In the genomic region with DNA sequence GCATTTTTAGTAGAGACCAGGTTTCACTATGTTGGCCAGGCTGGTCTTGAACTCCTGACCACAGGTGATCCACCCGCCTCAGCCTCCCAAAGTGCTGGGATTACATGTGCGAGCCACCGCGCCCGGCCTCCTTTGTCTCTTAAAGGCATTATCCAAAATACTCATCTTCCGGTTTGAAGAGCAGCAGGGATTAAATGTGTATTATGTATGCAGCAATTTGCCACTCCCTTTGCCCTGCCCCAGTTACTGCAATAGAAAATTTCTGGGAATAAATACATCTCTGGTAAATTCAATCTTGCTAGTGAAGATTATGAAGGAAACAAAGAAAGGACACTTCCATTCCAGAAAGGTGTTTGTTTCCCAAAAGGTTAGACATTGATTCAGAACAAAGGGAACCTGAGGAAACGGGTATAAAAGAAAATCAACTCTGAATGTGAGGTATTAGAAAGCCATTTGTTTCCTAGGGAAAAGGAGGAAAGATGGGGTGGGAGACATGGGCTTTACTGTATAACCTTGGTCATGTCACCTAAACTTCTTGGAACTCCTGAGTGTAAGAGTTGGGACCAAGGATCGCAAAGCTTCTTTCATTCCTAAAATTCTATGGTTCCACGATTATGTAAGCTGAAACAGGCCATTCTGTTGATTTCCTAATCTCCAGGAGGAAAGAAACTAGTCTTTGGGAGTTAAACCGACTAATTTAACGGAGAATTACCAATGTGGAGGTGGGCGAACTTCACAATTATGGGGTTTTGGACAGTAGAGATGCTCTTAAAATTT, we compare ENCODE assay signal across 8 cellular contexts. TPM values are rescaled to one million over a fixed set of nuclear protein-coding genes. Genes with fewer than 3 reads are reported as not detected.
A peak's percentile ranks its signal among the peaks of the same experiment; 100 is the strongest.
DNase-seq lines count a peak whose midpoint lies in the region; ATAC-seq, FAIRE-seq and TF ChIP-seq lines count a peak whose summit lies in the region.

No MANE protein-coding gene starts in this region.

- H3K9me3 ChIP-seq in GM23248 (ENCODE audit: low read depth) (no peaks in the 10 kb centered on the region), OCI-LY1 (ENCODE audit: low read length) (no peaks in the 10 kb centered on the region), H1 (ENCODE audit: insufficient read depth in 2 of 2, low read depth in 1 of 2, low read length in 1 of 2) (no peaks in the 10 kb centered on the region), neutrophil (no peaks in the 10 kb centered on the region)

- TF ChIP-seq RAD21 in H1 (IDR thresholded peaks at IDR 0.05 in 1 of 2, conservative IDR thresholded peaks at IDR 0.05 in 1 of 2; ENCODE audit: low read depth in 2 of 2, low read length in 2 of 2) = no peak

- TF ChIP-seq EP300 in H1 (IDR thresholded peaks at IDR 0.05; ENCODE audit: borderline replicate concordance in 1 of 2, low read depth in 2 of 2, low read length in 2 of 2) = no peak

- CTCF ChIA-PET in H1 (lab: Charles Lee; ENCODE audit: partially characterized antibody) = interaction anchor here (1.0 kb wide), 1 partner anchor 90 kb away, joined by 4 read pairs; no protein-coding TSS in a partner anchor
- CTCF ChIA-PET in HEK293T (lab: Yijun Ruan, JAX) = interaction anchor here (1.0 kb wide), 1 partner anchor 73 kb away, joined by 3 read pairs; no protein-coding TSS in a partner anchor

- no peak overlapping the region for H2BK5ac ChIP-seq in H1 (ENCODE audit: low read depth, low read length)

- H3K9ac ChIP-seq in GM23248 = peak overlapping the region; percentile 100
- peak overlapping the region; percentile 78 for H3K9ac ChIP-seq in OCI-LY1 (ENCODE audit: low read length)
- H3K9ac ChIP-seq in H1 (replicated peaks in 1 of 4; ENCODE audit: extremely low read depth in 1 of 4, low read depth in 3 of 4, low read length in 3 of 4) = peak overlapping the region in 3 of 4 experiments; percentile 36 to 82 (median 57); a peak in 6 of 7 replicates

- H4K20me1 ChIP-seq in GM23248 (ENCODE audit: insufficient read depth) (peaks cover 15% of the 10 kb centered on the region; the same call in 1 of the 2 replicates), OCI-LY1 (ENCODE audit: insufficient read depth, low read length) (no peaks in the 10 kb centered on the region), H1 (replicated peaks in 1 of 2; ENCODE audit: control insufficient read depth in 1 of 2, insufficient read depth in 2 of 2, low read length in 2 of 2) (peaks cover 2% of the 10 kb centered on the region in 2 experiments)

- POLR2A ChIA-PET in H1 (lab: Charles Lee; ENCODE audit: partially characterized antibody) (interaction anchor here (1.0 kb wide), 1 partner anchor 94 kb away, joined by 5 read pairs; the partner anchor contains the start of gene CSTF3), HEK293T (lab: Yijun Ruan, JAX) (interaction anchor here (0.6 to 1.3 kb wide), 2 partner anchors 10 to 1171 kb away, joined by 3 read pairs; no protein-coding TSS in a partner anchor)

- H3K36me3 ChIP-seq in GM23248 (ENCODE audit: low read depth) (no peaks in the 10 kb centered on the region), OCI-LY1 (ENCODE audit: insufficient read depth, low read length) (no peaks in the 10 kb centered on the region), H1 (ENCODE audit: control insufficient read depth in 2 of 4, insufficient read depth in 4 of 4, low read length in 3 of 4) (no peaks in the 10 kb centered on the region), neutrophil (no peaks in the 10 kb centered on the region)

- WGBS in GM23248 (ENCODE audit: low coverage in 1 of 2, low lambda C conversion rate in 2 of 2, missing lambda C conversion rate in 2 of 2), 2 experiments = 64 to 65% methylated on average over 12 of the region's 12 CpGs
- WGBS in H1 (ENCODE audit: extremely low coverage in 1 of 2, insufficient coverage in 1 of 2, insufficient read length in 1 of 2, insufficient replicate concordance in 2 of 2, low coverage in 1 of 2, low lambda C conversion rate in 2 of 2, missing lambda C conversion rate in 1 of 2), 2 experiments = 52% methylated on average over 12 of the region's 12 CpGs; no CpG with 5 or more reads in 1 of the 2 experiments

- no peak overlapping the region for H2BK15ac ChIP-seq in H1 (ENCODE audit: low read length)

- no peak for TF ChIP-seq CTCF in OCI-LY1 (IDR thresholded peaks at IDR 0.05; ENCODE audit: low read length)
- TF ChIP-seq CTCF in H1 (IDR thresholded peaks at IDR 0.05; ENCODE audit: control extremely low read depth in 1 of 3, insufficient read depth in 1 of 3, low read depth in 1 of 3, low read length in 3 of 3) = no peak
- TF ChIP-seq CTCF in neutrophil (IDR thresholded peaks at IDR 0.05) = no peak

- peak overlapping the region; percentile 78 for H2AFZ ChIP-seq in GM23248
- peak overlapping the region; percentile 97 for H2AFZ ChIP-seq in OCI-LY1 (ENCODE audit: low read length)
- H2AFZ ChIP-seq in H1 (ENCODE audit: low read length) = peak overlapping the region; percentile 91

- no peak overlapping the region; the same call in 1 of the 2 replicates for H3K18ac ChIP-seq in H1 (ENCODE audit: extremely low read depth, low read length)

- no peak for FAIRE-seq in H1 (lab: Jason Lieb, UNC)

- no peak overlapping the region for H3K4ac ChIP-seq in H1 (replicated peaks; ENCODE audit: insufficient read length, low read depth, low read length)

- H3K4me1 ChIP-seq in GM23248 (ENCODE audit: insufficient read depth) (peaks cover 17% of the 10 kb centered on the region), OCI-LY1 (ENCODE audit: insufficient read depth, low read length, severe bottlenecking) (peaks cover 26% of the 10 kb centered on the region), H1 (replicated peaks in 1 of 4; ENCODE audit: control insufficient read depth in 3 of 4, insufficient read depth in 4 of 4, low read length in 3 of 4) (peaks cover 0 to 2% (median under 1%) of the 10 kb centered on the region in 4 experiments; a peak in 1 of 7 replicates), neutrophil (ENCODE audit: control insufficient read depth in 1 of 2, insufficient read depth in 1 of 2, low read depth in 1 of 2, low read length in 1 of 2) (peaks cover 31 to 32% of the 10 kb centered on the region in 2 experiments)

- TF ChIP-seq POLR2A in H1 (IDR thresholded peaks at IDR 0.05; ENCODE audit: control extremely low read depth in 1 of 2, low read depth in 2 of 2, low read length in 2 of 2) = no peak

- H3K79me2 ChIP-seq in GM23248 (ENCODE audit: insufficient read depth) (peaks cover 44% of the 10 kb centered on the region), OCI-LY1 (ENCODE audit: insufficient read depth, low read length) (peaks cover 24% of the 10 kb centered on the region), H1 (ENCODE audit: control insufficient read depth in 1 of 2, insufficient read depth in 2 of 2, low read length in 2 of 2) (peaks cover 0 to 26% of the 10 kb centered on the region in 2 experiments; a peak in 3 of 4 replicates)

- no peaks in the 10 kb centered on the region for H3K27me3 ChIP-seq in GM23248 (replicated peaks; ENCODE audit: insufficient read depth)
- H3K27me3 ChIP-seq in OCI-LY1 (ENCODE audit: insufficient read depth, low read length) = no peaks in the 10 kb centered on the region
- H3K27me3 ChIP-seq in H1 (replicated peaks in 1 of 4; ENCODE audit: control insufficient read depth in 3 of 4, extremely low read depth in 1 of 4, insufficient read depth in 3 of 4, low read length in 3 of 4) = no peaks in the 10 kb centered on the region
- no peaks in the 10 kb centered on the region for H3K27me3 ChIP-seq in neutrophil

- H3K4me3 ChIP-seq in GM23248 (peak overlapping the region; percentile 89), OCI-LY1 (ENCODE audit: low read depth, low read length, poor library complexity, severe bottlenecking) (peak overlapping the region; percentile 87), H1 (ENCODE audit: extremely low read depth in 1 of 4, insufficient read depth in 2 of 4, low read depth in 3 of 4, low read length in 4 of 4) (peak overlapping the region; percentile 68 to 85 (median 82)), neutrophil (ENCODE audit: low read depth in 1 of 2, low read length in 1 of 2) (peak overlapping the region; percentile 72 to 96)

- no peak overlapping the region for H2BK20ac ChIP-seq in H1 (ENCODE audit: low read length)

- no peak overlapping the region for H4K91ac ChIP-seq in H1 (replicated peaks; ENCODE audit: insufficient read length, low read length)

- no peak overlapping the region for H2AK5ac ChIP-seq in H1 (ENCODE audit: low read depth, low read length)

- H3F3A ChIP-seq in GM23248 (ENCODE audit: insufficient read depth) (peaks cover 34% of the 10 kb centered on the region), OCI-LY1 (ENCODE audit: insufficient read depth, low read length) (no peaks in the 10 kb centered on the region)

- H4K5ac ChIP-seq in H1 (ENCODE audit: insufficient read length, low read depth, low read length) = no peak overlapping the region

- in situ Hi-C loops in GM23248 (cut with MboI) = no loop called here

- H3K14ac ChIP-seq in H1 (ENCODE audit: insufficient read length) = no peak overlapping the region

- no peak for ATAC-seq in GM21526 (IDR thresholded peaks at IDR 0.05; ENCODE audit: low FRiP score, unreplicated experiment)

- H3K56ac ChIP-seq in H1 (replicated peaks; ENCODE audit: insufficient read length, low read depth, low read length) = no peak overlapping the region

- DNase-seq in GM23248 (peak; percentile 49), H1 (ENCODE audit: low read depth in 1 of 2, low spot score in 2 of 2) (no peak), HEK293T (ENCODE audit: extremely low spot score) (no peak), NCI-H2196 (lab: John Stamatoyannopoulos, UW; ENCODE audit: unreplicated experiment) (no peak), HK-2 (ENCODE audit: unreplicated experiment) (no peak)

- H3K23me2 ChIP-seq in H1 (ENCODE audit: low read depth, low read length) = peaks cover 5% of the 10 kb centered on the region; the same call in 1 of the 2 replicates

- no peak overlapping the region for H2BK120ac ChIP-seq in H1 (replicated peaks; ENCODE audit: low read depth, low read length)

- no peak overlapping the region for H3K23ac ChIP-seq in H1 (ENCODE audit: insufficient read length)

- H3K4me2 ChIP-seq in GM23248 (ENCODE audit: unreplicated experiment) = peak overlapping the region; percentile 83
- peak overlapping the region; percentile 94 for H3K4me2 ChIP-seq in OCI-LY1 (ENCODE audit: low read length)
- peak overlapping the region; percentile 76 to 92 for H3K4me2 ChIP-seq in H1 (ENCODE audit: insufficient read depth in 1 of 2, low read depth in 2 of 2, low read length in 2 of 2)

- H3K9me2 ChIP-seq in GM23248 (ENCODE audit: insufficient read depth) = no peaks in the 10 kb centered on the region
- H3K9me2 ChIP-seq in OCI-LY1 (ENCODE audit: low read depth, low read length) = no peaks in the 10 kb centered on the region

- no peak overlapping the region for H2BK12ac ChIP-seq in H1 (ENCODE audit: low read depth, low read length)

- no peak overlapping the region for H4K8ac ChIP-seq in H1 (ENCODE audit: extremely low read depth, insufficient read depth, low read length)

- H3K27ac ChIP-seq in GM23248 (peak overlapping the region; percentile 100), OCI-LY1 (ENCODE audit: low read depth, low read length, poor library complexity, severe bottlenecking) (peak overlapping the region; percentile 43), H1 (ENCODE audit: low read depth, low read length) (0 out of 2 replicates have a peak overlapping the region, but pooled peaks have one; percentile 36), neutrophil (peak overlapping the region; percentile 98)

- no peaks in the 10 kb centered on the region for H3K79me1 ChIP-seq in H1 (ENCODE audit: low read depth, low read length)

RNA-seq across cellular contexts. Expression of gene HIPK3, which starts 1.0 kb away (rescaled TPM):
- 72.1 and 82.9 TPM in 2 replicates for total RNA-seq in GM23248 (2014; rRNA removed; shearing (Covaris generic))
- polyA plus RNA-seq in GM23248 (2016; fragmentation: Nextera tagmentation; extraction: Ambion mirVana) (16.5 and 17.8 TPM in 2 replicates), H1 (2011; rRNA removed) (3.2 and 5.0 TPM in 2 replicates)
- total RNA-seq in H1 (2021; fragmentation: NEBNext Ultra II Directional; extraction: Animal tissue kit (Norgen Biotek cat#: 25700)) = 20.8 and 22.3 TPM in 2 replicates
- polyA plus RNA-seq in H1 (2011; cell fraction: cytosol; rRNA removed) = 4.4 TPM
- polyA plus RNA-seq in H1 (2011; cell fraction: nucleus; rRNA removed) = 4.4 TPM
- 3.2 to 7.1 TPM (median 5.0 TPM) in 4 replicates for polyA plus RNA-seq in H1 (2012, experiment 1 of 2)
- polyA plus RNA-seq in H1 (2012, experiment 2 of 2) = 0.21 TPM
- 5.1 TPM for polyA plus RNA-seq in H1 (2013, experiment 1 of 2)
- polyA plus RNA-seq in H1 (2013, experiment 2 of 2) = 5.0 TPM
- polyA minus RNA-seq in H1 (2011; rRNA and poly(A)+ RNA removed) = 41.7 and 52.5 TPM in 2 replicates
- 18.5 TPM for polyA minus RNA-seq in H1 (2011; cell fraction: cytosol; rRNA and poly(A)+ RNA removed)
- 71.7 TPM for polyA minus RNA-seq in H1 (2011; cell fraction: nucleus; rRNA and poly(A)+ RNA removed)

Comparison
In these comparisons a context has a peak if more than half of its experiments do, and no peak if none do; other contexts are left out.
1. H3K27ac ChIP-seq: peak in every context shown above with its lines; median percentile 100 in GM23248; 98 in neutrophil; 43 in OCI-LY1; 36 in H1.